Comparison of ENCODE assay signal across 9 cellular contexts in the genomic region with DNA sequence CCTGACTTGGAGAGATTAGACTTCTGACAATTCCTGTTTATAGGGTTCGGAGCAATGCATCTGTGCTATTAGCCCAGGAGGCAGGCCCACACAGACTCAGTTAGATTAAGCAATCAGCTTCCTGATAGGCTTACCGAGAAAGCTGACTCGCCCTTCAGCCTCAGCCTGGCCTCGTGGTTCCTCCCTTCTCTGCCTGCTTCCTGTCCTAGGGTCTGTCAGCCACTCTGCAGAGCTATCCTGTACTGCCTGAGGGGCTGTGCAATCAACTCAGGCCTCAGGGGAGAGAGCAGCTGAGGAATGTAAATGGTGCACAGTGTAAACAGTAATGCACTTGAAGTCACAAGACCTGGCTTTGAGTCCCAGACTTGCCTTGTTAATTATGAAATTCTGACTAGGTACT. TPM values are rescaled to one million over a fixed set of nuclear protein-coding genes. Genes with fewer than 3 reads are reported as not detected.
DNase-seq lines count a peak whose midpoint lies in the region; ATAC-seq and TF ChIP-seq lines count a peak whose summit lies in the region.
"Had no signal": no experiment of that assay in that cellular context is flagged by ENCODE, and none has a peak within 500 bp of the region (broad histone marks: within the 10 kb centered on the region; RNA-seq: fewer than 3 reads in every experiment).

No MANE protein-coding gene starts in this region.

- no peak overlapping the region for H3K27ac ChIP-seq in colonic mucosa

- DNase-seq in M059J (ENCODE audit: low read depth) (peak; percentile 71), colonic mucosa (peak; percentile 33), midbrain (lab: John Stamatoyannopoulos, UW) (peak; percentile 21), SHP77 treated with DMSO at 0.1 percent for 48 hours (lab: John Stamatoyannopoulos, UW) (no peak), NCI-H524 treated with DMSO at 0.1 percent for 48 hours (lab: John Stamatoyannopoulos, UW) (no peak), NCI-H2107 (lab: John Stamatoyannopoulos, UW) (no peak)
- no peak for DNase-seq in activated CD4-positive, alpha-beta T cell treated with anti-CD3 and anti-CD28 coated beads, Interleukin-2, amount 50 U/mL, for 4 hours

- no peaks in the 10 kb centered on the region for H3K27me3 ChIP-seq in colonic mucosa

- intact Hi-C loops in colonic mucosa (cut with DNase I) = no loop called here

- H3K4me3 ChIP-seq in colonic mucosa = no peak overlapping the region

- no peaks in the 10 kb centered on the region for H3K4me1 ChIP-seq in colonic mucosa

- H3K9ac ChIP-seq in colonic mucosa (ENCODE audit: low read depth in 2 of 2, low read length in 2 of 2) = no peak overlapping the region

- peak; percentile 52 for ATAC-seq in GM18519 (IDR thresholded peaks at IDR 0.05; ENCODE audit: low FRiP score, unreplicated experiment)

- no peaks in the 10 kb centered on the region for H3K36me3 ChIP-seq in colonic mucosa

- TF ChIP-seq CTCF in colonic mucosa (IDR thresholded peaks at IDR 0.05) = no peak

- H3K9me3 ChIP-seq in colonic mucosa = no peaks in the 10 kb centered on the region

RNA-seq across cellular contexts. Expression of gene HTR2A, which starts 30.7 kb away (rescaled TPM):
- total RNA-seq in M059J (2014; rRNA removed; shearing (Covaris generic)) = 0.02 TPM in 1 of 2 replicates, not detected in the other
- under 1 TPM; 0.19 to 0.35 TPM for total RNA-seq in colonic mucosa
- total RNA-seq: glomerular endothelial cell had no signal

Comparison
In these comparisons a context has a peak if more than half of its experiments do, and no peak if none do; other contexts are left out.
1. DNase-seq: peak in M059J (single experiment), colonic mucosa (single experiment) and midbrain (single experiment); none in SHP77 treated with DMSO at 0.1 percent for 48 hours (single experiment), NCI-H524 treated with DMSO at 0.1 percent for 48 hours (single experiment), activated CD4-positive, alpha-beta T cell treated with anti-CD3 and anti-CD28 coated beads, Interleukin-2, amount 50 U/mL, for 4 hours (0 of 2) and NCI-H2107 (single experiment).